Comparison of ENCODE assay signal across 10 cellular contexts in genomic region chr4:151644625-151645024, GRCh38.
A peak's percentile ranks its signal among the peaks of the same experiment; 100 is the strongest.
DNase-seq lines count a peak whose midpoint lies in the region; ATAC-seq, FAIRE-seq and TF ChIP-seq lines count a peak whose summit lies in the region.
"Had no signal": no experiment of that assay in that cellular context is flagged by ENCODE, and none has a peak within 500 bp of the region (broad histone marks: within the 10 kb centered on the region; RNA-seq: fewer than 3 reads in every experiment).

No MANE protein-coding gene starts in this region.

- in situ Hi-C loops in transverse colon (cut with MboI; ENCODE audit: low pct_ligation_motif_present in 1 of 4, low pct_unique_long_range_greater_than_20kb in 1 of 4, low sequenced_read_pairs in 3 of 4), result no loop called here

- no peak overlapping the region for H3K4me3 ChIP-seq in H1 (ENCODE audit: extremely low read depth in 1 of 4, insufficient read depth in 2 of 4, low read depth in 3 of 4, low read length in 4 of 4)
- no peak overlapping the region for H3K4me3 ChIP-seq in transverse colon
- no peak overlapping the region for H3K4me3 ChIP-seq in stomach

- H3K36me3 ChIP-seq in H1 (ENCODE audit: control insufficient read depth in 2 of 4, insufficient read depth in 4 of 4, low read length in 3 of 4) (peaks cover under 1 to 11% (median 4%) of the 10 kb centered on the region in 4 experiments; a peak in 4 of 8 replicates), transverse colon (no peaks in the 10 kb centered on the region), stomach (peaks cover 0 to 12% (median 0%) of the 10 kb centered on the region in 4 donors)

- FAIRE-seq in H1 (lab: Jason Lieb, UNC), result no peak

- CTCF ChIA-PET in H1 (lab: Charles Lee; ENCODE audit: partially characterized antibody), result interaction anchor here (0.6 to 4.6 kb wide), 28 partner anchors 9 to 1489 kb away, joined by 3 to 33 read pairs (median 4); no protein-coding TSS in a partner anchor
- CTCF ChIA-PET in CD4-positive, alpha-beta T cell (lab: Charles Lee), result no interaction called here

- H3K27ac ChIP-seq in H1 (ENCODE audit: low read depth, low read length), result no peak overlapping the region
- H3K27ac ChIP-seq in transverse colon, result no peak overlapping the region
- H3K27ac ChIP-seq in stomach, result no peak overlapping the region
- H3K27ac ChIP-seq in CD4-positive, alpha-beta T cell (ENCODE audit: low read depth, low read length), result no peak overlapping the region

- POLR2A ChIA-PET in H1 (lab: Charles Lee; ENCODE audit: partially characterized antibody), result no interaction called here
- POLR2A ChIA-PET in CD4-positive, alpha-beta T cell (lab: Charles Lee), result no interaction called here

- H2BK12ac ChIP-seq in H1 (ENCODE audit: low read depth, low read length), result no peak overlapping the region

- H3K23me2 ChIP-seq in H1 (ENCODE audit: low read depth, low read length), result no peaks in the 10 kb centered on the region

- H3K4me1 ChIP-seq in H1 (replicated peaks in 1 of 4; ENCODE audit: control insufficient read depth in 3 of 4, insufficient read depth in 4 of 4, low read length in 3 of 4), result peaks cover 0 to 12% (median 2%) of the 10 kb centered on the region in 4 experiments; a peak in 3 of 7 replicates
- no peaks in the 10 kb centered on the region for H3K4me1 ChIP-seq in transverse colon
- H3K4me1 ChIP-seq in stomach, result no peaks in the 10 kb centered on the region

- 48% methylated on average over 3 of the region's 3 CpGs; no CpG with 5 or more reads in 1 of the 2 experiments for WGBS in H1 (ENCODE audit: extremely low coverage in 1 of 2, insufficient coverage in 1 of 2, insufficient read length in 1 of 2, insufficient replicate concordance in 2 of 2, low coverage in 1 of 2, low lambda C conversion rate in 2 of 2, missing lambda C conversion rate in 1 of 2), 2 experiments
- 45 to 49% methylated on average over 2 to 3 of the region's 3 CpGs for WGBS in transverse colon (ENCODE audit: low coverage in 1 of 2), 2 donors
- 32 to 51% (median 46%) methylated on average over 3 of the region's 3 CpGs for WGBS in stomach, 5 donors

- H3K79me2 ChIP-seq in H1 (ENCODE audit: control insufficient read depth in 1 of 2, insufficient read depth in 2 of 2, low read length in 2 of 2), result no peaks in the 10 kb centered on the region

- TF ChIP-seq RAD21 in H1 (IDR thresholded peaks at IDR 0.05 in 1 of 2, conservative IDR thresholded peaks at IDR 0.05 in 1 of 2; ENCODE audit: low read depth in 2 of 2, low read length in 2 of 2), result peak; percentile 79 to 84

- no peak overlapping the region for H3K4me2 ChIP-seq in H1 (ENCODE audit: insufficient read depth in 1 of 2, low read depth in 2 of 2, low read length in 2 of 2)

- no peak overlapping the region for H4K8ac ChIP-seq in H1 (ENCODE audit: extremely low read depth, insufficient read depth, low read length)

- no peaks in the 10 kb centered on the region for H3K27me3 Mint-ChIP-seq in activated naive CD4-positive, alpha-beta T cell treated with anti-CD3 and anti-CD28 coated beads, Interleukin-2, amount 50 U/mL, for 24 hours
- no peaks in the 10 kb centered on the region for H3K27me3 Mint-ChIP-seq in CD4-positive, alpha-beta T cell

- H4K5ac ChIP-seq in H1 (ENCODE audit: insufficient read length, low read depth, low read length), result no peak overlapping the region

- no peak overlapping the region for H3K18ac ChIP-seq in H1 (ENCODE audit: extremely low read depth, low read length)

- no peak overlapping the region for H3K56ac ChIP-seq in H1 (replicated peaks; ENCODE audit: insufficient read length, low read depth, low read length)

- H2BK5ac ChIP-seq in H1 (ENCODE audit: low read depth, low read length), result no peak overlapping the region

- no peaks in the 10 kb centered on the region for H3K4me1 Mint-ChIP-seq in activated naive CD4-positive, alpha-beta T cell treated with anti-CD3 and anti-CD28 coated beads, Interleukin-2, amount 50 U/mL, for 24 hours
- no peaks in the 10 kb centered on the region for H3K4me1 Mint-ChIP-seq in stimulated activated effector memory CD8-positive, alpha-beta T cell treated with anti-CD3 and anti-CD28 coated beads, Interleukin-12 subunit alpha, Interleukin-12 subunit beta, amount 100 ng/mL, for 72 hours
- H3K4me1 Mint-ChIP-seq in CD4-positive, alpha-beta T cell (ENCODE audit: low read depth), result no peaks in the 10 kb centered on the region
- H3K4me1 Mint-ChIP-seq: mesothelial cell of epicardium had no signal

- H3K9me3 Mint-ChIP-seq in activated naive CD4-positive, alpha-beta T cell treated with anti-CD3 and anti-CD28 coated beads, Interleukin-2, amount 50 U/mL, for 24 hours, result no peaks in the 10 kb centered on the region
- no peaks in the 10 kb centered on the region for H3K9me3 Mint-ChIP-seq in stimulated activated effector memory CD8-positive, alpha-beta T cell treated with anti-CD3 and anti-CD28 coated beads, Interleukin-12 subunit alpha, Interleukin-12 subunit beta, amount 100 ng/mL, for 72 hours
- no peaks in the 10 kb centered on the region for H3K9me3 Mint-ChIP-seq in CD4-positive, alpha-beta T cell
- H3K9me3 Mint-ChIP-seq: activated naive CD4-positive, alpha-beta T cell treated with anti-CD3 and anti-CD28 coated beads, Interleukin-2, amount 50 U/mL, for 72 hours; mesothelial cell of epicardium had no signal

- no peaks in the 10 kb centered on the region for H3K36me3 Mint-ChIP-seq in activated naive CD4-positive, alpha-beta T cell treated with anti-CD3 and anti-CD28 coated beads, Interleukin-2, amount 50 U/mL, for 24 hours
- H3K36me3 Mint-ChIP-seq in stimulated activated effector memory CD8-positive, alpha-beta T cell treated with anti-CD3 and anti-CD28 coated beads, Interleukin-12 subunit alpha, Interleukin-12 subunit beta, amount 100 ng/mL, for 72 hours, result no peaks in the 10 kb centered on the region
- H3K36me3 Mint-ChIP-seq in CD4-positive, alpha-beta T cell (ENCODE audit: low read depth), result no peaks in the 10 kb centered on the region
- H3K36me3 Mint-ChIP-seq: activated naive CD4-positive, alpha-beta T cell treated with anti-CD3 and anti-CD28 coated beads, Interleukin-2, amount 50 U/mL, for 72 hours had no signal

- H3K27me3 ChIP-seq in H1 (replicated peaks in 1 of 4; ENCODE audit: control insufficient read depth in 3 of 4, extremely low read depth in 1 of 4, insufficient read depth in 3 of 4, low read length in 3 of 4), result no peaks in the 10 kb centered on the region
- H3K27me3 ChIP-seq in transverse colon, result no peaks in the 10 kb centered on the region
- H3K27me3 ChIP-seq in stomach, result no peaks in the 10 kb centered on the region
- H3K27me3 ChIP-seq in CD4-positive, alpha-beta T cell (ENCODE audit: control insufficient read depth, insufficient read depth, low read length), result peaks cover 2% of the 10 kb centered on the region

- H2BK120ac ChIP-seq in H1 (replicated peaks; ENCODE audit: low read depth, low read length), result no peak overlapping the region

- no peak overlapping the region for H3K4ac ChIP-seq in H1 (replicated peaks; ENCODE audit: insufficient read length, low read depth, low read length)

- H3K27ac Mint-ChIP-seq in activated naive CD4-positive, alpha-beta T cell treated with anti-CD3 and anti-CD28 coated beads, Interleukin-2, amount 50 U/mL, for 24 hours, result peak overlapping the region; percentile 48
- H3K27ac Mint-ChIP-seq in stimulated activated effector memory CD8-positive, alpha-beta T cell treated with anti-CD3 and anti-CD28 coated beads, Interleukin-12 subunit alpha, Interleukin-12 subunit beta, amount 100 ng/mL, for 72 hours, result peak overlapping the region; percentile 15
- H3K27ac Mint-ChIP-seq in CD4-positive, alpha-beta T cell, result no peak overlapping the region
- H3K27ac Mint-ChIP-seq: activated naive CD4-positive, alpha-beta T cell treated with anti-CD3 and anti-CD28 coated beads, Interleukin-2, amount 50 U/mL, for 72 hours; mesothelial cell of epicardium had no signal

- no peak for ATAC-seq in stimulated activated effector memory CD8-positive, alpha-beta T cell treated with anti-CD3 and anti-CD28 coated beads, Interleukin-12 subunit alpha, Interleukin-12 subunit beta, amount 100 ng/mL, for 72 hours
- ATAC-seq in CD4-positive, alpha-beta T cell (ENCODE audit: poor library complexity), result no peak
- ATAC-seq: activated naive CD4-positive, alpha-beta T cell treated with anti-CD3 and anti-CD28 coated beads, Interleukin-2, amount 50 U/mL, for 72 hours had no signal

- H2AK5ac ChIP-seq in H1 (ENCODE audit: low read depth, low read length), result no peak overlapping the region

- intact Hi-C loops in transverse colon (cut with DNase I; ENCODE audit: low total_unique reads) (no loop called here), stomach (cut with DNase I; ENCODE audit: low total_unique reads) (no loop called here)
- intact Hi-C loops in CD4-positive, alpha-beta T cell (cut with DNase I, micrococcal nuclease), result no loop called here

- TF ChIP-seq POLR2A in H1 (IDR thresholded peaks at IDR 0.05; ENCODE audit: control extremely low read depth in 1 of 2, low read depth in 2 of 2, low read length in 2 of 2) (no peak), transverse colon (IDR thresholded peaks at IDR 0.05) (no peak), stomach (IDR thresholded peaks at IDR 0.05) (no peak)

- TF ChIP-seq EP300 in H1 (IDR thresholded peaks at IDR 0.05; ENCODE audit: borderline replicate concordance in 1 of 2, low read depth in 2 of 2, low read length in 2 of 2) (no peak), transverse colon (IDR thresholded peaks at IDR 0.05; ENCODE audit: low read depth) (no peak), stomach (IDR thresholded peaks at IDR 0.05) (no peak)

- H3K79me1 ChIP-seq in H1 (ENCODE audit: low read depth, low read length), result no peaks in the 10 kb centered on the region; the same call in 1 of the 2 replicates

- H4K20me1 ChIP-seq in H1 (replicated peaks in 1 of 2; ENCODE audit: control insufficient read depth in 1 of 2, insufficient read depth in 2 of 2, low read length in 2 of 2), result no peaks in the 10 kb centered on the region

- H4K91ac ChIP-seq in H1 (replicated peaks; ENCODE audit: insufficient read length, low read length), result no peak overlapping the region

- H3K4me3 Mint-ChIP-seq in activated naive CD4-positive, alpha-beta T cell treated with anti-CD3 and anti-CD28 coated beads, Interleukin-2, amount 50 U/mL, for 24 hours, result no peak overlapping the region
- H3K4me3 Mint-ChIP-seq in stimulated activated effector memory CD8-positive, alpha-beta T cell treated with anti-CD3 and anti-CD28 coated beads, Interleukin-12 subunit alpha, Interleukin-12 subunit beta, amount 100 ng/mL, for 72 hours, result no peak overlapping the region
- no peak overlapping the region for H3K4me3 Mint-ChIP-seq in CD4-positive, alpha-beta T cell
- H3K4me3 Mint-ChIP-seq: mesothelial cell of epicardium had no signal

- DNase-seq in activated naive CD4-positive, alpha-beta T cell treated with anti-CD3 and anti-CD28 coated beads, Interleukin-2, amount 50 U/mL, for 16 hours, result no peak
- DNase-seq in NAMALWA (ENCODE audit: low spot score), result peak; percentile 53
- peak in 1 of 2 experiments; percentile 65 for DNase-seq in H1 (ENCODE audit: low read depth in 1 of 2, low spot score in 2 of 2)
- no peak for DNase-seq in stimulated activated effector memory CD8-positive, alpha-beta T cell treated with anti-CD3 and anti-CD28 coated beads, Interleukin-12 subunit alpha, Interleukin-12 subunit beta, amount 100 ng/mL, for 72 hours (ENCODE audit: low spot score in 2 of 2)
- DNase-seq in transverse colon, result no peak
- no peak for DNase-seq in stomach
- DNase-seq in CD4-positive, alpha-beta T cell, result no peak

- H3K9me3 ChIP-seq in H1 (ENCODE audit: insufficient read depth in 2 of 2, low read depth in 1 of 2, low read length in 1 of 2), result no peaks in the 10 kb centered on the region
- no peaks in the 10 kb centered on the region for H3K9me3 ChIP-seq in transverse colon
- no peaks in the 10 kb centered on the region for H3K9me3 ChIP-seq in stomach
- H3K9me3 ChIP-seq in CD4-positive, alpha-beta T cell (ENCODE audit: control insufficient read depth, low read length), result no peaks in the 10 kb centered on the region

- H2BK15ac ChIP-seq in H1 (ENCODE audit: low read length), result no peak overlapping the region

- no peak overlapping the region for H3K23ac ChIP-seq in H1 (ENCODE audit: insufficient read length)

- H2BK20ac ChIP-seq in H1 (ENCODE audit: low read length), result no peak overlapping the region

- TF ChIP-seq CTCF in H1 (IDR thresholded peaks at IDR 0.05; ENCODE audit: control extremely low read depth in 1 of 3, insufficient read depth in 1 of 3, low read depth in 1 of 3, low read length in 3 of 3) (peak; percentile 70 to 83 (median 78)), transverse colon (IDR thresholded peaks at IDR 0.05) (peak in 2 of 5 experiments; percentile 20 to 27), stomach (IDR thresholded peaks at IDR 0.05) (no peak)
- TF ChIP-seq CTCF in CD4-positive, alpha-beta T cell (IDR thresholded peaks at IDR 0.05), result no peak

- no peak overlapping the region for H3K14ac ChIP-seq in H1 (ENCODE audit: insufficient read length)

- no peak overlapping the region for H2AFZ ChIP-seq in H1 (ENCODE audit: low read length)

- H3K9ac ChIP-seq in H1 (replicated peaks in 1 of 4; ENCODE audit: extremely low read depth in 1 of 4, low read depth in 3 of 4, low read length in 3 of 4), result no peak overlapping the region

Comparison
In these comparisons a context has a peak if more than half of its experiments do, and no peak if none do; other contexts are left out.
1. CTCF ChIP-seq: peak in H1 (3 of 3); none in stomach (0 of 7) and CD4-positive, alpha-beta T cell (single experiment).